21 cellular contexts compared by ENCODE assay signal in the genomic region with DNA sequence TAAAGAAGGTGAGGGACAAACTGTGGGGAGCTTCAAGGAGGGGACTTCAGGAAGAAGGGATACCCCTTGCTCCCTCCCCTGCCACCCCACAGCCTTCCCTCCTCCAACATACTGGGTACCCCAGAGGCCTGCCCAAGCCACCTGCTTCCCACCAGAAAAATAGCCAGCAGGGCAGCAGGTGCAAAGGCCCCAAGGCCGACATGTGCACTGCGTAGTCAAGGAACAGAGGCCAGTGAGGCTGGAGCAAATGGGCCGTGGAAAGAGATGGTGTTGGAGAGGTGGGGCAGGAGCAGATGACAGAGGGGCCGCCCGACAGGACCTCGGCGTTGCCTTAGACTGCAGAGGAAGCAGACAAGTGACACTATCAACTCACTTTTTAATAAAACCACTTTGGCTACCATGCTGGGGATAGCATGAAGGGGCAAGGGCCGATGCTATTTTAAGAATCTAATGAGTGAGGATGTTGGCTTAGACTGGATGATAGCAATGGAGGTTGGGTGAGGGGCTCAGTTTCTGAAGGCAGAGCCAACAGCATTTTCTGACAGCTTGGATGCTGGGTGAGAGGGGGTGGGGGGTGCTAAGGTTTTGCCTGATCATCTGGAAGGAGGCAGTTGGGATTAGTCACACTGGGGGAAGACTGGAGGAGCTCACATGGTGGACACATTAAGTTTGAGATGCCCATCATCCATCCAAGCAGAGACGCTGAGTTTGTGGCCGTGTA.
DNase-seq lines count a peak whose midpoint lies in the region; ATAC-seq and TF ChIP-seq lines count a peak whose summit lies in the region.
"Had no signal": no experiment of that assay in that cellular context is flagged by ENCODE, and none has a peak within 500 bp of the region (broad histone marks: within the 10 kb centered on the region; RNA-seq: fewer than 3 reads in every experiment).

No MANE protein-coding gene starts in this region.

- H3K27ac Mint-ChIP-seq in activated naive CD4-positive, alpha-beta T cell treated with anti-CD3 and anti-CD28 coated beads, Interleukin-2, amount 10 ng/mL, durations not matched to agents 7 days and 5 days = peak overlapping the region; percentile 9
- H3K27ac Mint-ChIP-seq in T-cell = peak overlapping the region; percentile 21 to 68
- H3K27ac Mint-ChIP-seq in stimulated activated naive CD8-positive, alpha-beta T cell treated with anti-CD3 and anti-CD28 coated beads, Interleukin-15, amount 100 ng/mL, for 72 hours = peak overlapping the region; percentile 3 to 75
- H3K27ac Mint-ChIP-seq: CD8-positive, alpha-beta T cell had no signal

- no peaks in the 10 kb centered on the region for H3K27me3 ChIP-seq in lower lobe of right lung (ENCODE audit: low read depth)
- H3K27me3 ChIP-seq: adrenal gland, heart right ventricle, testis had no signal

- H3K4me3 ChIP-seq in lower lobe of right lung = no peak overlapping the region
- H3K4me3 ChIP-seq: adrenal gland, heart right ventricle, left lung, testis had no signal

- peaks cover 11% of the 10 kb centered on the region for H3K36me3 Mint-ChIP-seq in activated naive CD4-positive, alpha-beta T cell treated with anti-CD3 and anti-CD28 coated beads, Interleukin-2, amount 10 ng/mL, durations not matched to agents 7 days and 5 days
- H3K36me3 Mint-ChIP-seq in T-cell = no peaks in the 10 kb centered on the region
- H3K36me3 Mint-ChIP-seq: CD8-positive, alpha-beta T cell had no signal

- peaks cover 31% of the 10 kb centered on the region for H3K4me1 Mint-ChIP-seq in activated naive CD4-positive, alpha-beta T cell treated with anti-CD3 and anti-CD28 coated beads, Interleukin-2, amount 10 ng/mL, durations not matched to agents 7 days and 5 days
- H3K4me1 Mint-ChIP-seq in T-cell = peaks cover 30 to 35% (median 31%) of the 10 kb centered on the region in 3 donors
- peaks cover 36% of the 10 kb centered on the region for H3K4me1 Mint-ChIP-seq in stimulated activated naive CD8-positive, alpha-beta T cell treated with anti-CD3 and anti-CD28 coated beads, Interleukin-15, amount 100 ng/mL, for 72 hours

- intact Hi-C loops in lower lobe of right lung (cut with DNase I) = no loop called here

- no peaks in the 10 kb centered on the region for H3K9me3 Mint-ChIP-seq in activated naive CD4-positive, alpha-beta T cell treated with anti-CD3 and anti-CD28 coated beads, Interleukin-2, amount 10 ng/mL, durations not matched to agents 7 days and 5 days
- no peaks in the 10 kb centered on the region for H3K9me3 Mint-ChIP-seq in T-cell
- H3K9me3 Mint-ChIP-seq in stimulated activated naive CD8-positive, alpha-beta T cell treated with anti-CD3 and anti-CD28 coated beads, Interleukin-15, amount 100 ng/mL, for 72 hours = no peaks in the 10 kb centered on the region
- H3K9me3 Mint-ChIP-seq: CD8-positive, alpha-beta T cell had no signal

- no peak overlapping the region for H3K27ac ChIP-seq in lower lobe of right lung
- H3K27ac ChIP-seq: heart right ventricle, left lung, testis had no signal

- CTCF ChIA-PET in activated naive CD4-positive, alpha-beta T cell treated with anti-CD3 and anti-CD28 coated beads, Interleukin-2, amount 10 ng/mL, durations not matched to agents 7 days and 5 days (lab: Charles Lee) = interaction anchor here (1.1 to 3.2 kb wide), 2 partner anchors 40 to 87 kb away, joined by 3 to 10 read pairs; no protein-coding TSS in a partner anchor
- CTCF ChIA-PET in T-cell (lab: Charles Lee) = interaction anchor here in 1 of 2 donors (1.2 kb wide), 1 partner anchor 86 kb away, joined by 4 read pairs; no protein-coding TSS in a partner anchor

- no peaks in the 10 kb centered on the region for H3K9me3 ChIP-seq in lower lobe of right lung
- H3K9me3 ChIP-seq: adrenal gland, heart right ventricle, left lung, testis had no signal

- no peak for DNase-seq in activated naive CD4-positive, alpha-beta T cell treated with anti-CD3 and anti-CD28 coated beads, Interleukin-2, amount 10 ng/mL, durations not matched to agents 7 days and 5 days
- DNase-seq in activated naive CD4-positive, alpha-beta T cell treated with anti-CD3 and anti-CD28 coated beads, Interleukin-2, amount 50 U/mL, for 16 hours = no peak
- DNase-seq in T-cell = no peak
- peak; percentile 32 for DNase-seq in lower lobe of right lung
- no peak for DNase-seq in stimulated activated naive CD8-positive, alpha-beta T cell treated with anti-CD3 and anti-CD28 coated beads, Interleukin-15, amount 100 ng/mL, for 72 hours
- no peak for DNase-seq in CD1c-positive myeloid dendritic cell (ENCODE audit: extremely low spot score)
- no peak for DNase-seq in activated CD4-positive, alpha-beta T cell treated with anti-CD3 and anti-CD28 coated beads for 48 hours
- no peak for DNase-seq in cortex of kidney (lab: John Stamatoyannopoulos, UW)
- DNase-seq: CD8-positive, alpha-beta T cell; dermis blood vessel endothelial cell; DMS79; HCEC 1CT; heart right ventricle; NCI-H1092 treated with DMSO at 0.1 percent for 48 hours; NCI-H2081 treated with DMSO at 0.1 percent for 48 hours; NCI-H524 treated with DMSO at 0.1 percent for 48 hours; stimulated activated CD8-positive, alpha-beta memory T cell treated with anti-CD3 and anti-CD28 coated beads, Interleukin-4, amount 100 ng/mL, for 48 hours; T1000; testis had no signal

- peaks cover 13% of the 10 kb centered on the region for H3K4me1 ChIP-seq in lower lobe of right lung

- H3K4me3 Mint-ChIP-seq in activated naive CD4-positive, alpha-beta T cell treated with anti-CD3 and anti-CD28 coated beads, Interleukin-2, amount 10 ng/mL, durations not matched to agents 7 days and 5 days = no peak overlapping the region
- H3K4me3 Mint-ChIP-seq in T-cell = no peak overlapping the region
- no peak overlapping the region for H3K4me3 Mint-ChIP-seq in stimulated activated naive CD8-positive, alpha-beta T cell treated with anti-CD3 and anti-CD28 coated beads, Interleukin-15, amount 100 ng/mL, for 72 hours
- H3K4me3 Mint-ChIP-seq: CD8-positive, alpha-beta T cell had no signal

- POLR2A ChIA-PET in T-cell (lab: Charles Lee) = interaction anchor here in 1 of 2 donors (0.8 kb wide), 1 partner anchor 216 kb away, joined by 3 read pairs; no protein-coding TSS in a partner anchor

- H3K27me3 Mint-ChIP-seq in activated naive CD4-positive, alpha-beta T cell treated with anti-CD3 and anti-CD28 coated beads, Interleukin-2, amount 10 ng/mL, durations not matched to agents 7 days and 5 days = peaks cover 9% of the 10 kb centered on the region
- H3K27me3 Mint-ChIP-seq in T-cell = no peaks in the 10 kb centered on the region
- no peaks in the 10 kb centered on the region for H3K27me3 Mint-ChIP-seq in stimulated activated naive CD8-positive, alpha-beta T cell treated with anti-CD3 and anti-CD28 coated beads, Interleukin-15, amount 100 ng/mL, for 72 hours

- TF ChIP-seq CTCF in lower lobe of right lung (IDR thresholded peaks at IDR 0.05) = no peak

- ATAC-seq in T-cell (replicated peaks in 1 of 4) (no peak), lower lobe of right lung (no peak)
- ATAC-seq in stimulated activated naive CD8-positive, alpha-beta T cell treated with anti-CD3 and anti-CD28 coated beads, Interleukin-15, amount 100 ng/mL, for 72 hours = no peak
- ATAC-seq: CD8-positive, alpha-beta T cell; heart right ventricle; left lung had no signal

- H3K36me3 ChIP-seq in lower lobe of right lung = no peaks in the 10 kb centered on the region
- H3K36me3 ChIP-seq: adrenal gland, heart right ventricle, left lung had no signal
